ENCODE assay signal across 1 cellular context in the genomic region with DNA sequence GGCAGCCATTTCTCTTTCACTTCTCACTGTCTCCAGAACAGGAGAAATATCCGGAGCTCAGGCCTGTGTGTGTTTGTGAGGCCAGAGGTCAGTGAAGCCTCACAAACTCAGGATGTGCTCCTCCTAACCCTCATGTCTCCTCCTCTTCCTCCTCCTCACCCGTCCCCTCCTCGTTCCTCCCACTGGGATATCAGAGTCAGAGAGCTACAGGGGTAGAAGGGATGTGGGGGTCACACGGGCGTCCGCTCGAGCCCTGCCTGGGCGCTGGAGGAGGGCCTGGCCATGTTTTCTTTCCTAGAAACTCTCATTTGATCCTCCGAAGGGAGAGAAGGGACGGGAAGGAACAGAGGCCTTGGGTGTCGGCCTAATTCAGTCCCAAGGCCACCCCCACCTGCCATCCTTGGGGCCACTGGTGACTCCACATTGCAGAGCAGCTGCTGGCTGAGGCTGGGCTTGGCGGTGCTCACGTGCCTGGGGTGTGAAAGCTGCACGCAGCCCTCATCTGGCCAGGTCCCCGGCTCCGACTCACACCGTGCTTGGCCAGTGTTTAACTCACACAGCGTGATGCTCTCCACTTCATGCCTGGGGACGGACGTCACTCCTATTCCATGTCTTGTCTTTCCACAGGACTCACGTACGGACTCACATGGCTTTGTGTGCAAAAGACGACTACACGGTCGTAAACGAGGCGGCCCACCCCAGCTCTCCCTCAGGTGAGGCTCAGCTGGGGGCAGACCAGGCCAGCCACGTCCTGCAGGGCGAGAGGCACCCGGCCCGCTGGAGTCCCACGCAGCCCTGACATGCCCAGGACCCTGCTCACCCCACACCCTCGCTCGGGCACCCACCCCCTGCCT.
TF ChIP-seq lines count a peak whose summit lies in the region.

No MANE protein-coding gene starts in this region.

TF ChIP-seq in HepG2, 621 proteins besides CTCF, POLR2A, EP300 and RAD21 (continued from another document and continues in another):
- TF ChIP-seq, protein P1, sequence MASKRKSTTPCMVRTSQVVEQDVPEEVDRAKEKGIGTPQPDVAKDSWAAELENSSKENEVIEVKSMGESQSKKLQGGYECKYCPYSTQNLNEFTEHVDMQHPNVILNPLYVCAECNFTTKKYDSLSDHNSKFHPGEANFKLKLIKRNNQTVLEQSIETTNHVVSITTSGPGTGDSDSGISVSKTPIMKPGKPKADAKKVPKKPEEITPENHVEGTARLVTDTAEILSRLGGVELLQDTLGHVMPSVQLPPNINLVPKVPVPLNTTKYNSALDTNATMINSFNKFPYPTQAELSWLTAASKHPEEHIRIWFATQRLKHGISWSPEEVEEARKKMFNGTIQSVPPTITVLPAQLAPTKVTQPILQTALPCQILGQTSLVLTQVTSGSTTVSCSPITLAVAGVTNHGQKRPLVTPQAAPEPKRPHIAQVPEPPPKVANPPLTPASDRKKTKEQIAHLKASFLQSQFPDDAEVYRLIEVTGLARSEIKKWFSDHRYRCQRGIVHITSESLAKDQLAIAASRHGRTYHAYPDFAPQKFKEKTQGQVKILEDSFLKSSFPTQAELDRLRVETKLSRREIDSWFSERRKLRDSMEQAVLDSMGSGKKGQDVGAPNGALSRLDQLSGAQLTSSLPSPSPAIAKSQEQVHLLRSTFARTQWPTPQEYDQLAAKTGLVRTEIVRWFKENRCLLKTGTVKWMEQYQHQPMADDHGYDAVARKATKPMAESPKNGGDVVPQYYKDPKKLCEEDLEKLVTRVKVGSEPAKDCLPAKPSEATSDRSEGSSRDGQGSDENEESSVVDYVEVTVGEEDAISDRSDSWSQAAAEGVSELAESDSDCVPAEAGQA (IDR thresholded peaks at IDR 0.05; ENCODE audit: low read depth): no peak
- TF ChIP-seq, protein P1 (CRISPR knock-in tag; IDR thresholded peaks at IDR 0.05; ENCODE audit: borderline replicate concordance): no peak
- no peak for TF ChIP-seq ZFP41 (CRISPR knock-in tag; IDR thresholded peaks at IDR 0.05; ENCODE audit: borderline replicate concordance)
- TF ChIP-seq GTF3A (CRISPR knock-in tag; conservative IDR thresholded peaks at IDR 0.05): no peak
- no peak for TF ChIP-seq BRD4 (CRISPR knock-in tag; IDR thresholded peaks at IDR 0.05)
- TF ChIP-seq, protein P2, sequence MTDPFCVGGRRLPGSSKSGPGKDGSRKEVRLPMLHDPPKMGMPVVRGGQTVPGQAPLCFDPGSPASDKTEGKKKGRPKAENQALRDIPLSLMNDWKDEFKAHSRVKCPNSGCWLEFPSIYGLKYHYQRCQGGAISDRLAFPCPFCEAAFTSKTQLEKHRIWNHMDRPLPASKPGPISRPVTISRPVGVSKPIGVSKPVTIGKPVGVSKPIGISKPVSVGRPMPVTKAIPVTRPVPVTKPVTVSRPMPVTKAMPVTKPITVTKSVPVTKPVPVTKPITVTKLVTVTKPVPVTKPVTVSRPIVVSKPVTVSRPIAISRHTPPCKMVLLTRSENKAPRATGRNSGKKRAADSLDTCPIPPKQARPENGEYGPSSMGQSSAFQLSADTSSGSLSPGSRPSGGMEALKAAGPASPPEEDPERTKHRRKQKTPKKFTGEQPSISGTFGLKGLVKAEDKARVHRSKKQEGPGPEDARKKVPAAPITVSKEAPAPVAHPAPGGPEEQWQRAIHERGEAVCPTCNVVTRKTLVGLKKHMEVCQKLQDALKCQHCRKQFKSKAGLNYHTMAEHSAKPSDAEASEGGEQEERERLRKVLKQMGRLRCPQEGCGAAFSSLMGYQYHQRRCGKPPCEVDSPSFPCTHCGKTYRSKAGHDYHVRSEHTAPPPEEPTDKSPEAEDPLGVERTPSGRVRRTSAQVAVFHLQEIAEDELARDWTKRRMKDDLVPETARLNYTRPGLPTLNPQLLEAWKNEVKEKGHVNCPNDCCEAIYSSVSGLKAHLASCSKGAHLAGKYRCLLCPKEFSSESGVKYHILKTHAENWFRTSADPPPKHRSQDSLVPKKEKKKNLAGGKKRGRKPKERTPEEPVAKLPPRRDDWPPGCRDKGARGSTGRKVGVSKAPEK (CRISPR knock-in tag; IDR thresholded peaks at IDR 0.05; ENCODE audit: borderline replicate concordance): no peak; the same call in 1 of the 2 replicates
- TF ChIP-seq CBX1 (IDR thresholded peaks at IDR 0.05; ENCODE audit: low read depth): no peak
- TF ChIP-seq, protein P3, sequence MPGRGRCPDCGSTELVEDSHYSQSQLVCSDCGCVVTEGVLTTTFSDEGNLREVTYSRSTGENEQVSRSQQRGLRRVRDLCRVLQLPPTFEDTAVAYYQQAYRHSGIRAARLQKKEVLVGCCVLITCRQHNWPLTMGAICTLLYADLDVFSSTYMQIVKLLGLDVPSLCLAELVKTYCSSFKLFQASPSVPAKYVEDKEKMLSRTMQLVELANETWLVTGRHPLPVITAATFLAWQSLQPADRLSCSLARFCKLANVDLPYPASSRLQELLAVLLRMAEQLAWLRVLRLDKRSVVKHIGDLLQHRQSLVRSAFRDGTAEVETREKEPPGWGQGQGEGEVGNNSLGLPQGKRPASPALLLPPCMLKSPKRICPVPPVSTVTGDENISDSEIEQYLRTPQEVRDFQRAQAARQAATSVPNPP (CRISPR knock-in tag; IDR thresholded peaks at IDR 0.05): no peak
- no peak for TF ChIP-seq HINFP (CRISPR knock-in tag; IDR thresholded peaks at IDR 0.05; ENCODE audit: low read depth)
- 0 out of 2 replicates have a peak, but pooled peaks have one; percentile 31 for TF ChIP-seq MLXIP (CRISPR knock-in tag; IDR thresholded peaks at IDR 0.05; ENCODE audit: borderline replicate concordance)
- no peak for TF ChIP-seq FOXC1 (CRISPR knock-in tag; IDR thresholded peaks at IDR 0.05; ENCODE audit: borderline replicate concordance)
- TF ChIP-seq ZNF232 (CRISPR knock-in tag; IDR thresholded peaks at IDR 0.05; ENCODE audit: borderline replicate concordance): no peak
- TF ChIP-seq SP140L (CRISPR knock-in tag; IDR thresholded peaks at IDR 0.05; ENCODE audit: borderline replicate concordance): no peak
- TF ChIP-seq ATF5 (CRISPR knock-in tag; IDR thresholded peaks at IDR 0.05; ENCODE audit: low read depth): no peak
- no peak for TF ChIP-seq ZNF790 (CRISPR knock-in tag; IDR thresholded peaks at IDR 0.05; ENCODE audit: borderline replicate concordance)
- TF ChIP-seq ZNF282 (IDR thresholded peaks at IDR 0.05; ENCODE audit: partially characterized antibody): no peak
- TF ChIP-seq ZSCAN30 (CRISPR knock-in tag; IDR thresholded peaks at IDR 0.05): no peak
- TF ChIP-seq ZNF781 (CRISPR knock-in tag; IDR thresholded peaks at IDR 0.05; ENCODE audit: borderline replicate concordance, not compliant biosample characterization): no peak
- TF ChIP-seq DPF2 (CRISPR knock-in tag; IDR thresholded peaks at IDR 0.05; ENCODE audit: borderline replicate concordance, low read depth): no peak
- peak; percentile 22; the same call in 1 of the 2 replicates for TF ChIP-seq HDAC1 (CRISPR knock-in tag; IDR thresholded peaks at IDR 0.05)
- TF ChIP-seq, protein P4, sequence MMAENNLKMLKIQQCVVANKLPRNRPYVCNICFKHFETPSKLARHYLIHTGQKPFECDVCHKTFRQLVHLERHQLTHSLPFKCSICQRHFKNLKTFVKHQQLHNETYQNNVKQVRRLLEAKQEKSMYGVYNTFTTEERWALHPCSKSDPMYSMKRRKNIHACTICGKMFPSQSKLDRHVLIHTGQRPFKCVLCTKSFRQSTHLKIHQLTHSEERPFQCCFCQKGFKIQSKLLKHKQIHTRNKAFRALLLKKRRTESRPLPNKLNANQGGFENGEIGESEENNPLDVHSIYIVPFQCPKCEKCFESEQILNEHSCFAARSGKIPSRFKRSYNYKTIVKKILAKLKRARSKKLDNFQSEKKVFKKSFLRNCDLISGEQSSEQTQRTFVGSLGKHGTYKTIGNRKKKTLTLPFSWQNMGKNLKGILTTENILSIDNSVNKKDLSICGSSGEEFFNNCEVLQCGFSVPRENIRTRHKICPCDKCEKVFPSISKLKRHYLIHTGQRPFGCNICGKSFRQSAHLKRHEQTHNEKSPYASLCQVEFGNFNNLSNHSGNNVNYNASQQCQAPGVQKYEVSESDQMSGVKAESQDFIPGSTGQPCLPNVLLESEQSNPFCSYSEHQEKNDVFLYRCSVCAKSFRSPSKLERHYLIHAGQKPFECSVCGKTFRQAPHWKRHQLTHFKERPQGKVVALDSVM (CRISPR knock-in tag; IDR thresholded peaks at IDR 0.05): no peak
- no peak for TF ChIP-seq NKX3-1 (CRISPR knock-in tag; IDR thresholded peaks at IDR 0.05)
- TF ChIP-seq MIER3 (CRISPR knock-in tag; IDR thresholded peaks at IDR 0.05; ENCODE audit: borderline replicate concordance): no peak
- TF ChIP-seq ZBTB33 (CRISPR knock-in tag; IDR thresholded peaks at IDR 0.05): 0 out of 2 replicates have a peak, but pooled peaks have one; percentile 34
- TF ChIP-seq ZNF746 (CRISPR knock-in tag; IDR thresholded peaks at IDR 0.05): no peak
- no peak for TF ChIP-seq ZNF619 (CRISPR knock-in tag; IDR thresholded peaks at IDR 0.05)
- TF ChIP-seq ZNF17 (CRISPR knock-in tag; IDR thresholded peaks at IDR 0.05): no peak
- 0 out of 2 replicates have a peak, but pooled peaks have one; percentile 31 for TF ChIP-seq CCDC6 (CRISPR knock-in tag; IDR thresholded peaks at IDR 0.05)
- no peak for TF ChIP-seq ZSCAN20 (CRISPR knock-in tag; IDR thresholded peaks at IDR 0.05; ENCODE audit: borderline replicate concordance)
- no peak for TF ChIP-seq SSRP1 (CRISPR knock-in tag; IDR thresholded peaks at IDR 0.05)
- TF ChIP-seq HOXA7 (CRISPR knock-in tag; IDR thresholded peaks at IDR 0.05): no peak
- TF ChIP-seq ZNF513 (CRISPR knock-in tag; conservative IDR thresholded peaks at IDR 0.05): no peak
